17 cellular contexts compared by ENCODE assay signal in the genomic region with DNA sequence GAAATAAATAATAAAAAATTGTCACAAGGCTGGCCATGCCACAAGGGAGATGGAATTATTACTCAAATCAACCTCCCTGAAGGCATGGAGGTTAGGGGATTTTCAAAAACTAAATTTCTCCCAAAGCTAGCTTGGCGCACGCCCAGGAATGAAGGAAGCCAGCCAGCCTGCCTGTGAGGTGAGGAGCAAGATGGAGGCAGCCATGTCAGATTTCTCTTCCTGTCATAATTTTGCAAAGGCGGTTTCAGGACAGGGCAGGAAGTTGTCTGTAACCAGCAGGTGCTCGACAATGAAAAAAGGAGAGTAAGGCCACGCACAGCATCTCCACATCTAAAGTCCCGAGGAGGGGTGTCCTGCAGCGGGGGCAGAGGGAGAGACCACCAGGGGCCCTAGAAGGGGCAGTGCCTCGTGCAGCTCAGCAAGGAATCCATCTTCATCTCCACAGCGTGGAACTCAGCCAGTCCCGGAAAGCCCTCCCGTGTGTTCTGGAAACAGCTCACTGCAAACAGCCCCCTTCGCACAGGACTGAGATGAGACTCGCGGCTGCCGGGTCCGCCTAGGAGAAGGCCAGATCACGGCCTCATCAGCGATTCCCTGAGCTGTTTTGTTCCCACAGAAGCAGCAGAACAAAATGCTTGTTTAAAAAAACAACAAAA. TPM values are rescaled to one million over a fixed set of nuclear protein-coding genes. Genes with fewer than 3 reads are reported as not detected.
DNase-seq lines count a peak whose midpoint lies in the region; ATAC-seq and TF ChIP-seq lines count a peak whose summit lies in the region.
"Had no signal": no experiment of that assay in that cellular context is flagged by ENCODE, and none has a peak within 500 bp of the region (broad histone marks: within the 10 kb centered on the region; RNA-seq: fewer than 3 reads in every experiment).

No MANE protein-coding gene starts in this region.

- peak overlapping the region; percentile 71 for H3K27ac Mint-ChIP-seq in activated naive CD4-positive, alpha-beta T cell treated with anti-CD3 and anti-CD28 coated beads, Interleukin-2, amount 10 ng/mL, durations not matched to agents 7 days and 5 days
- H3K27ac Mint-ChIP-seq in stimulated activated effector memory CD8-positive, alpha-beta T cell treated with anti-CD3 and anti-CD28 coated beads, Interleukin-12 subunit alpha, Interleukin-12 subunit beta, amount 100 ng/mL, for 72 hours = peak overlapping the region; percentile 75
- H3K27ac Mint-ChIP-seq: immature natural killer cell had no signal

- peaks cover 27% of the 10 kb centered on the region for H3K27me3 Mint-ChIP-seq in activated naive CD4-positive, alpha-beta T cell treated with anti-CD3 and anti-CD28 coated beads, Interleukin-2, amount 10 ng/mL, durations not matched to agents 7 days and 5 days

- peaks cover 16% of the 10 kb centered on the region for H3K4me1 Mint-ChIP-seq in activated naive CD4-positive, alpha-beta T cell treated with anti-CD3 and anti-CD28 coated beads, Interleukin-2, amount 10 ng/mL, durations not matched to agents 7 days and 5 days
- no peaks in the 10 kb centered on the region for H3K4me1 Mint-ChIP-seq in stimulated activated effector memory CD8-positive, alpha-beta T cell treated with anti-CD3 and anti-CD28 coated beads, Interleukin-12 subunit alpha, Interleukin-12 subunit beta, amount 100 ng/mL, for 72 hours
- H3K4me1 Mint-ChIP-seq: immature natural killer cell had no signal

- H3K4me2 ChIP-seq in OCI-LY7 (ENCODE audit: low read length) = peak overlapping the region; percentile 28

- ATAC-seq in foreskin keratinocyte = no peak
- no peak for ATAC-seq in stimulated activated effector memory CD8-positive, alpha-beta T cell treated with anti-CD3 and anti-CD28 coated beads, Interleukin-12 subunit alpha, Interleukin-12 subunit beta, amount 100 ng/mL, for 72 hours
- ATAC-seq in GM21717 (IDR thresholded peaks at IDR 0.05; ENCODE audit: unreplicated experiment) = no peak
- ATAC-seq in HG03025 (IDR thresholded peaks at IDR 0.05; ENCODE audit: low FRiP score, unreplicated experiment) = no peak
- ATAC-seq in HG02798 (IDR thresholded peaks at IDR 0.05; ENCODE audit: poor library complexity, unreplicated experiment) = no peak
- ATAC-seq: Right ventricle myocardium inferior had no signal

- H3K4me3 ChIP-seq in OCI-LY7 (ENCODE audit: low read depth, low read length, poor library complexity, severe bottlenecking) = no peak overlapping the region
- H3K4me3 ChIP-seq: suprapubic skin had no signal

- no peaks in the 10 kb centered on the region for H3K36me3 Mint-ChIP-seq in activated naive CD4-positive, alpha-beta T cell treated with anti-CD3 and anti-CD28 coated beads, Interleukin-2, amount 10 ng/mL, durations not matched to agents 7 days and 5 days
- H3K36me3 Mint-ChIP-seq in stimulated activated effector memory CD8-positive, alpha-beta T cell treated with anti-CD3 and anti-CD28 coated beads, Interleukin-12 subunit alpha, Interleukin-12 subunit beta, amount 100 ng/mL, for 72 hours = peaks cover 48% of the 10 kb centered on the region
- H3K36me3 Mint-ChIP-seq: immature natural killer cell, memory B cell had no signal

- H3K4me3 Mint-ChIP-seq in activated naive CD4-positive, alpha-beta T cell treated with anti-CD3 and anti-CD28 coated beads, Interleukin-2, amount 10 ng/mL, durations not matched to agents 7 days and 5 days = no peak overlapping the region
- no peak overlapping the region for H3K4me3 Mint-ChIP-seq in stimulated activated effector memory CD8-positive, alpha-beta T cell treated with anti-CD3 and anti-CD28 coated beads, Interleukin-12 subunit alpha, Interleukin-12 subunit beta, amount 100 ng/mL, for 72 hours
- H3K4me3 Mint-ChIP-seq: immature natural killer cell, memory B cell had no signal

- no TSS peak for BruUV-seq in OCI-LY7 (replicated peaks; lab: Mats Ljungman, UMichigan)

- peak overlapping the region; percentile 39 for H3K27ac ChIP-seq in OCI-LY7 (ENCODE audit: low read depth, low read length, poor library complexity, severe bottlenecking)
- H3K27ac ChIP-seq in foreskin keratinocyte = peak overlapping the region; percentile 78
- H3K27ac ChIP-seq: parathyroid adenoma, suprapubic skin had no signal

- peaks cover 19% of the 10 kb centered on the region for H3K9me3 Mint-ChIP-seq in activated naive CD4-positive, alpha-beta T cell treated with anti-CD3 and anti-CD28 coated beads, Interleukin-2, amount 10 ng/mL, durations not matched to agents 7 days and 5 days
- H3K9me3 Mint-ChIP-seq in stimulated activated effector memory CD8-positive, alpha-beta T cell treated with anti-CD3 and anti-CD28 coated beads, Interleukin-12 subunit alpha, Interleukin-12 subunit beta, amount 100 ng/mL, for 72 hours = peaks cover 5% of the 10 kb centered on the region
- H3K9me3 Mint-ChIP-seq: memory B cell had no signal

- H3K4me1 ChIP-seq in OCI-LY7 (ENCODE audit: insufficient read depth, low read length, poor library complexity, severe bottlenecking) (peaks cover 28% of the 10 kb centered on the region), foreskin keratinocyte (peaks cover 17% of the 10 kb centered on the region)
- H3K4me1 ChIP-seq: parathyroid adenoma, suprapubic skin had no signal

- no peak for TF ChIP-seq CTCF in OCI-LY7 (conservative IDR thresholded peaks at IDR 0.05; ENCODE audit: low read length)
- no peak for TF ChIP-seq CTCF in foreskin keratinocyte (conservative IDR thresholded peaks at IDR 0.05)

- POLR2A ChIA-PET in OCI-LY7 (lab: Charles Lee) = interaction anchor here (0.8 kb wide), 1 partner anchor 15 kb away, joined by 4 read pairs; no protein-coding TSS in a partner anchor

- no peaks in the 10 kb centered on the region for H3K27me3 ChIP-seq in foreskin keratinocyte

- no peaks in the 10 kb centered on the region for H4K20me1 ChIP-seq in OCI-LY7 (ENCODE audit: insufficient read depth, low read length)

- CTCF ChIA-PET in activated naive CD4-positive, alpha-beta T cell treated with anti-CD3 and anti-CD28 coated beads, Interleukin-2, amount 10 ng/mL, durations not matched to agents 7 days and 5 days (lab: Charles Lee) = interaction anchor here (0.7 kb wide), 1 partner anchor 41 kb away, joined by 3 read pairs; no protein-coding TSS in a partner anchor
- CTCF ChIA-PET in OCI-LY7 (lab: Charles Lee; ENCODE audit: unreplicated experiment) = no interaction called here

- H3K36me3 ChIP-seq in OCI-LY7 (ENCODE audit: insufficient read depth, low read length) = no peaks in the 10 kb centered on the region
- H3K36me3 ChIP-seq: suprapubic skin had no signal

- DNase-seq in activated naive CD4-positive, alpha-beta T cell treated with anti-CD3 and anti-CD28 coated beads, Interleukin-2, amount 10 ng/mL, durations not matched to agents 7 days and 5 days = peak; percentile 33
- DNase-seq in activated naive CD4-positive, alpha-beta T cell treated with anti-CD3 and anti-CD28 coated beads, Interleukin-2, amount 50 U/mL, for 16 hours = no peak
- DNase-seq in OCI-LY7 (ENCODE audit: low spot score) (peak; percentile 67), foreskin keratinocyte (no peak)
- no peak for DNase-seq in stimulated activated effector memory CD8-positive, alpha-beta T cell treated with anti-CD3 and anti-CD28 coated beads, Interleukin-12 subunit alpha, Interleukin-12 subunit beta, amount 100 ng/mL, for 72 hours (ENCODE audit: low spot score in 2 of 2)
- DNase-seq: DMS53, H9, immature natural killer cell, NCI-H187, T-helper 9 cell had no signal

- H3K9me3 ChIP-seq in OCI-LY7 (ENCODE audit: low read length) = peaks cover 19% of the 10 kb centered on the region

- H3K79me2 ChIP-seq in OCI-LY7 (ENCODE audit: insufficient read depth, low read depth, low read length) = no peaks in the 10 kb centered on the region
- H3K79me2 ChIP-seq: parathyroid adenoma had no signal

- intact Hi-C loops in OCI-LY7 (cut with micrococcal nuclease; ENCODE audit: unreplicated experiment) = no loop called here

- H2AFZ ChIP-seq in OCI-LY7 (ENCODE audit: low read length) = peak overlapping the region; percentile 87
- H2AFZ ChIP-seq: parathyroid adenoma had no signal

- H3K9me2 ChIP-seq in OCI-LY7 (ENCODE audit: insufficient read depth, low read length) = no peaks in the 10 kb centered on the region

RNA-seq across cellular contexts. Expression of a gene that starts 47.8 kb away (rescaled TPM):
- 99.3 and 140 TPM in 2 replicates for total RNA-seq in OCI-LY7 (2014; rRNA removed; shearing (Covaris generic))
- total RNA-seq in OCI-LY7 (2022) (258 and 283 TPM in 2 replicates), foreskin keratinocyte (455 and 588 TPM in 2 replicates)
- 419 and 621 TPM in 2 replicates for polyA plus RNA-seq in foreskin keratinocyte

RNA-seq across cellular contexts. Expression of a gene that starts 55.7 kb away (rescaled TPM):
- 146 and 147 TPM in 2 replicates for total RNA-seq in OCI-LY7 (2014; rRNA removed; shearing (Covaris generic))
- total RNA-seq in OCI-LY7 (2022) = 213 and 233 TPM in 2 replicates
- 17.2 and 21.9 TPM in 2 replicates for total RNA-seq in foreskin keratinocyte
- 16.8 and 18.4 TPM in 2 replicates for polyA plus RNA-seq in foreskin keratinocyte

Comparison
In these comparisons a context has a peak if more than half of its experiments do, and no peak if none do; other contexts are left out.
1. DNase-seq: peak in activated naive CD4-positive, alpha-beta T cell treated with anti-CD3 and anti-CD28 coated beads, Interleukin-2, amount 10 ng/mL, durations not matched to agents 7 days and 5 days (single experiment) and OCI-LY7 (single experiment); none in activated naive CD4-positive, alpha-beta T cell treated with anti-CD3 and anti-CD28 coated beads, Interleukin-2, amount 50 U/mL, for 16 hours (single experiment), foreskin keratinocyte (0 of 2) and stimulated activated effector memory CD8-positive, alpha-beta T cell treated with anti-CD3 and anti-CD28 coated beads, Interleukin-12 subunit alpha, Interleukin-12 subunit beta, amount 100 ng/mL, for 72 hours (0 of 2).